Comparison of ENCODE assay signal across 25 cellular contexts in the genomic region with DNA sequence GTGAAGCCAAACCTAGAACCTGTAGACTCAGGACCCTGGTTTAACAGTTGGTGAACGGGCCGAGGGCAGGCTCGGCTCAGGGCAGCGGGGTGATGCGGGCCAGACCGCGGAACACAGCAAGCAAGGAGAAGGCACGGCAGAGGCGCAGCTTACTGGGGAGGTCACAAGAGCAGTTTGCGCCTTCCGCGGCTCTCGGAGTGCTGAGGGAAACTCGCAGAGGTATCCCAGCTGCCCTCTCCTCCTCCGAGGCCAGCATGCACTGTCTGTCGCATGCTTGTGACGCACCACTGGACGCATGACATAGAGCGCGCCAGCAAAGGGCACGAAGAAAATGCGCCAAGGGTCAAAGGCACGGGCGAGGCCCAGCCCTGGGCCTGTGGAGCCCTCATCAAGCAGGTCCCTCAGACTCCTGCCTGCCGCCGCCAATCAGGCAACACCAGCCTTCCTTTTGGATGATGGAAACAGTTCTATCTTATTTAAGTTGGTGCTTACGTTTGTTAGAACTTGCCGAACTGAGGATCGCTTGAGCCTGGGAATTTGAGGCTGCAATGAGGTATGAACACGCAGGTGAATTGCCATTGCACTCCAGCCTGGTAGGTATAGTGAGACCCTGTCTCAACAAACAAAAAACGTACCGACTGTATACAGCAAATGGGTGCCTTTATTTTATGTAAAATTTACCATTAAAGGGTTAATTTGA.
"Had no signal": no experiment of that assay in that cellular context is flagged by ENCODE, and none has a peak within 500 bp of the region (broad histone marks: within the 10 kb centered on the region; RNA-seq: fewer than 3 reads in every experiment).

No MANE protein-coding gene starts in this region.

- H3K4me1 ChIP-seq: colonic mucosa, esophagus squamous epithelium, gastrocnemius medialis, heart left ventricle, left lung, lower lobe of right lung had no signal

- H3K27ac ChIP-seq: colonic mucosa, epithelial cell of prostate, esophagus squamous epithelium, gastrocnemius medialis, heart left ventricle, hepatocyte, left lung, lower lobe of right lung had no signal

- H3K27ac Mint-ChIP-seq: dendritic cell treated with granulocyte-macrophage colony-stimulating factor and Interleukin-4, amounts not matched to agents 40 ng/mL and 50 ng/mL, for 4 days; effector memory CD8-positive, alpha-beta T cell; endodermal cell; immature natural killer cell had no signal

- ATAC-seq: effector memory CD8-positive, alpha-beta T cell; esophagus mucosa; gastrocnemius medialis; heart left ventricle; left cardiac atrium; left lung; left ventricle myocardium superior had no signal

- H3K36me3 ChIP-seq: colonic mucosa, esophagus squamous epithelium, gastrocnemius medialis, heart left ventricle, left lung, lower lobe of right lung had no signal

- H3K9me3 Mint-ChIP-seq: endodermal cell had no signal

- H3K4me2 ChIP-seq: hepatocyte had no signal

- H3K4me3 Mint-ChIP-seq: dendritic cell treated with granulocyte-macrophage colony-stimulating factor and Interleukin-4, amounts not matched to agents 40 ng/mL and 50 ng/mL, for 4 days; effector memory CD8-positive, alpha-beta T cell; endodermal cell; immature natural killer cell had no signal

- H3K79me2 ChIP-seq: hepatocyte had no signal

- H3K9me3 ChIP-seq: colonic mucosa, esophagus squamous epithelium, gastrocnemius medialis, heart left ventricle, lower lobe of right lung had no signal

- H3K27me3 ChIP-seq: colonic mucosa, esophagus squamous epithelium, gastrocnemius medialis, heart left ventricle, hepatocyte, left lung had no signal

- FAIRE-seq: endometrium had no signal

- H3K27me3 Mint-ChIP-seq: dendritic cell treated with granulocyte-macrophage colony-stimulating factor and Interleukin-4, amounts not matched to agents 40 ng/mL and 50 ng/mL, for 4 days; effector memory CD8-positive, alpha-beta T cell had no signal

- H3K4me3 ChIP-seq: colonic mucosa, esophagus squamous epithelium, gastrocnemius medialis, heart left ventricle, hepatocyte, left lung, lower lobe of right lung had no signal

- DNase-seq: colonic mucosa; cortex of kidney; effector CD8-positive, alpha-beta T cell; effector memory CD8-positive, alpha-beta T cell; endodermal cell; erythroblast; esophagus squamous epithelium; foreskin fibroblast; foreskin melanocyte; gastrocnemius medialis; hypothalamus; immature natural killer cell; islet precursor cell; left cardiac atrium; left ventricle myocardium superior; lower lobe of right lung; mesenchymal stem cell; midbrain had no signal

- H3K4me1 Mint-ChIP-seq: immature natural killer cell had no signal

- H2AFZ ChIP-seq: hepatocyte had no signal
